1 cellular context compared by ENCODE assay signal in the genomic region with DNA sequence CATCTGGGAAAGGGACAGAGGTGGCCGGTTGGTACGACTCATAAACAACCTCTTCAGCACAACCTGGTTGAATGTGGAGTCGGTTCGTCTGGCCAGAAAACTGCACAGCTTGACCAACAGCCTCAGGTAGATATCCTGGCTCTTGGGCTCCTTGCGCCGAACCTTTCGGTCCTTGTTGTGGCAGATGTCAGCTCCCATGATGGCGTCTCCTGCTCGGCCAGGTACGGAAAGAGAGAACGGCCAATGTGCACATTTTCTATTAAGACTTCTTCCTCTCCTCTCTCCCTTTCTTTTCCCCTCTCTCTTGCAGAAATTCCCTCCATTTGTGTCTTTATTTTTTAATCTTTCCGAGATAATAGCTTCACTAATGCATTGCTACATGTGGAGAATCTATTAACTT.
TF ChIP-seq lines count a peak whose summit lies in the region.

No MANE protein-coding gene starts in this region.

TF ChIP-seq in HepG2, 621 proteins besides CTCF, POLR2A, EP300 and RAD21 (continued from another document):
- TF ChIP-seq, protein P1, sequence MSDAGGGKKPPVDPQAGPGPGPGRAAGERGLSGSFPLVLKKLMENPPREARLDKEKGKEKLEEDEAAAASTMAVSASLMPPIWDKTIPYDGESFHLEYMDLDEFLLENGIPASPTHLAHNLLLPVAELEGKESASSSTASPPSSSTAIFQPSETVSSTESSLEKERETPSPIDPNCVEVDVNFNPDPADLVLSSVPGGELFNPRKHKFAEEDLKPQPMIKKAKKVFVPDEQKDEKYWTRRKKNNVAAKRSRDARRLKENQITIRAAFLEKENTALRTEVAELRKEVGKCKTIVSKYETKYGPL (CRISPR knock-in tag; IDR thresholded peaks at IDR 0.05): no peak
- TF ChIP-seq NCOA2 (CRISPR knock-in tag; IDR thresholded peaks at IDR 0.05): no peak
- no peak for TF ChIP-seq ZNF629 (CRISPR knock-in tag; conservative IDR thresholded peaks at IDR 0.05)
- peak; percentile 10 for TF ChIP-seq AGO1 (IDR thresholded peaks at IDR 0.05; ENCODE audit: low read depth, low read length, poor library complexity, severe bottlenecking)
- TF ChIP-seq CBX2 (IDR thresholded peaks at IDR 0.05; ENCODE audit: low read depth, low read length): no peak
- no peak for TF ChIP-seq CBX2 (CRISPR knock-in tag; IDR thresholded peaks at IDR 0.05; ENCODE audit: low read depth)
- TF ChIP-seq XRCC5 (optimal IDR thresholded peaks at IDR 0.05; ENCODE audit: low read length): no peak
